ENCODE assay signal across 11 cellular contexts in genomic region chr7:155377837-155378579, GRCh38.
DNase-seq lines count a peak whose midpoint lies in the region; ATAC-seq and TF ChIP-seq lines count a peak whose summit lies in the region.
"Had no signal": no experiment of that assay in that cellular context is flagged by ENCODE, and none has a peak within 500 bp of the region (broad histone marks: within the 10 kb centered on the region; RNA-seq: fewer than 3 reads in every experiment).

No MANE protein-coding gene starts in this region.

- peaks cover 100% of the 10 kb centered on the region in 11 experiments for H3K27me3 ChIP-seq in BLaER1 treated with 17β-estradiol and CSF1 and Interleukin-3, amounts not matched to agents 10 nM and 100 nM
- H3K27me3 ChIP-seq in SK-N-SH (ENCODE audit: insufficient read depth), result peaks cover 100% of the 10 kb centered on the region
- peaks cover 100% of the 10 kb centered on the region for H3K27me3 ChIP-seq in foreskin keratinocyte
- peaks cover 5% of the 10 kb centered on the region for H3K27me3 ChIP-seq in ovary

- H3K36me3 ChIP-seq in BLaER1 treated with 17β-estradiol and CSF1 and Interleukin-3, amounts not matched to agents 10 nM and 100 nM, result no peaks in the 10 kb centered on the region
- no peaks in the 10 kb centered on the region for H3K36me3 ChIP-seq in SK-N-SH (replicated peaks in 1 of 2; ENCODE audit: control insufficient read depth in 1 of 2, insufficient read depth in 2 of 2, low read length in 1 of 2)
- no peaks in the 10 kb centered on the region for H3K36me3 ChIP-seq in ovary

- peaks cover 40 to 64% (median 53%) of the 10 kb centered on the region in 10 experiments for H3K4me1 ChIP-seq in BLaER1 treated with 17β-estradiol and CSF1 and Interleukin-3, amounts not matched to agents 10 nM and 100 nM
- H3K4me1 ChIP-seq in SK-N-SH (ENCODE audit: control insufficient read depth in 1 of 2, insufficient read depth in 2 of 2, low read depth in 1 of 2, low read length in 1 of 2) (peaks cover 3 to 4% of the 10 kb centered on the region in 2 experiments; a peak in 1 of 4 replicates), foreskin keratinocyte (no peaks in the 10 kb centered on the region), ovary (ENCODE audit: insufficient read depth) (peaks cover 12% of the 10 kb centered on the region)

- peak overlapping the region in 8 of 10 experiments; percentile 11 to 49 (median 27); a peak in 11 of 20 replicates for H3K4me3 ChIP-seq in BLaER1 treated with 17β-estradiol and CSF1 and Interleukin-3, amounts not matched to agents 10 nM and 100 nM
- H3K4me3 ChIP-seq in SK-N-SH (ENCODE audit: low read depth in 2 of 2, low read length in 1 of 2), result peak overlapping the region in 1 of 2 experiments; percentile 38; a peak in 1 of 4 replicates
- H3K4me3 ChIP-seq in ovary, result peak overlapping the region; percentile 24

- no peak overlapping the region for H3K27ac ChIP-seq in BLaER1 treated with 17β-estradiol and CSF1 and Interleukin-3, amounts not matched to agents 10 nM and 100 nM
- no peak overlapping the region for H3K27ac ChIP-seq in SK-N-SH (ENCODE audit: low read depth in 2 of 2, low read length in 1 of 2)
- H3K27ac ChIP-seq in foreskin keratinocyte, result no peak overlapping the region
- no peak overlapping the region for H3K27ac ChIP-seq in ovary

- intact Hi-C loops in ovary (cut with DNase I), result no loop called here

- POLR2A ChIA-PET in SK-N-SH (lab: Yijun Ruan, JAX), result no interaction called here

- peak; percentile 23 for ATAC-seq in foreskin keratinocyte
- ATAC-seq: stimulated activated effector memory CD8-positive, alpha-beta T cell treated with anti-CD3 and anti-CD28 coated beads, Interleukin-12 subunit alpha, Interleukin-12 subunit beta, amount 100 ng/mL, for 72 hours had no signal

- TF ChIP-seq RAD21 in SK-N-SH (IDR thresholded peaks at IDR 0.05; ENCODE audit: low read length), result no peak

- no peaks in the 10 kb centered on the region for H3K79me2 ChIP-seq in SK-N-SH (ENCODE audit: insufficient read depth)

- H3K9me3 ChIP-seq in BLaER1 treated with 17β-estradiol and CSF1 and Interleukin-3, amounts not matched to agents 10 nM and 100 nM (replicated peaks in 1 of 11), result no peaks in the 10 kb centered on the region
- H3K9me3 ChIP-seq in SK-N-SH, result no peaks in the 10 kb centered on the region
- no peaks in the 10 kb centered on the region for H3K9me3 ChIP-seq in ovary

- TF ChIP-seq EP300 in SK-N-SH (IDR thresholded peaks at IDR 0.05; ENCODE audit: borderline replicate concordance in 1 of 2, low read depth in 1 of 2, low read length in 1 of 2) (no peak), ovary (IDR thresholded peaks at IDR 0.05) (no peak)

- no peak overlapping the region for H3K9ac ChIP-seq in BLaER1 treated with 17β-estradiol and CSF1 and Interleukin-3, amounts not matched to agents 10 nM and 100 nM
- H3K9ac ChIP-seq in SK-N-SH, result no peak overlapping the region

- no peak overlapping the region for H2AFZ ChIP-seq in SK-N-SH (ENCODE audit: low read depth)

- CTCF ChIA-PET in SK-N-SH (lab: Yijun Ruan, JAX), result interaction anchor here (0.7 to 4.5 kb wide), 16 partner anchors 11 to 546 kb away, joined by 3 to 30 read pairs (median 4); no protein-coding TSS in a partner anchor

- TF ChIP-seq POLR2A in ovary (IDR thresholded peaks at IDR 0.05), result no peak

- H3K4me2 ChIP-seq in BLaER1 treated with 17β-estradiol and CSF1 and Interleukin-3, amounts not matched to agents 10 nM and 100 nM, result peak overlapping the region; percentile 37 to 79 (median 67)
- peak overlapping the region; percentile 65; the same call in 1 of the 2 replicates for H3K4me2 ChIP-seq in SK-N-SH

- 6% methylated on average over 24 of the region's 45 CpGs for WGBS in SK-N-SH (ENCODE audit: low lambda C conversion rate)
- 1 to 2% (median 1%) methylated on average over 34 to 45 of the region's 45 CpGs for WGBS in ovary, 3 donors

- H4K20me1 ChIP-seq in BLaER1 treated with 17β-estradiol and CSF1 and Interleukin-3, amounts not matched to agents 10 nM and 100 nM, result peaks cover 0 to 92% (median 76%) of the 10 kb centered on the region in 11 experiments; a peak in 19 of 22 replicates
- H4K20me1 ChIP-seq in SK-N-SH (ENCODE audit: insufficient read depth), result no peaks in the 10 kb centered on the region

- H3F3A ChIP-seq in SK-N-SH (replicated peaks; ENCODE audit: insufficient read depth), result no peaks in the 10 kb centered on the region

- H3K9me2 ChIP-seq in SK-N-SH, result no peaks in the 10 kb centered on the region

- TF ChIP-seq CTCF in SK-N-SH (IDR thresholded peaks at IDR 0.05), result no peak
- no peak for TF ChIP-seq CTCF in foreskin keratinocyte (conservative IDR thresholded peaks at IDR 0.05)
- no peak for TF ChIP-seq CTCF in ovary (IDR thresholded peaks at IDR 0.05)

- DNase-seq in SK-N-SH (peak; percentile 73), foreskin keratinocyte (no peak), ovary (peak in 4 of 5 donors; percentile 18 to 72 (median 36)), GM19240 (ENCODE audit: insufficient read length, low spot score) (no peak), SK-N-DZ (ENCODE audit: low spot score) (no peak), globus pallidus (ENCODE audit: low spot score) (no peak)
- no peak for DNase-seq in stimulated activated CD4-positive, alpha-beta T cell treated with anti-CD3 and anti-CD28 coated beads, Interleukin-4, amount 100 ng/mL, for 24 hours
- DNase-seq: EL, NCI-H1092 treated with DMSO at 0.1 percent for 48 hours had no signal

TF ChIP-seq in SK-N-SH, 30 proteins besides CTCF, POLR2A, EP300 and RAD21:
- TF ChIP-seq MAX (IDR thresholded peaks at IDR 0.05; ENCODE audit: low read depth) (no peak), USF2 (IDR thresholded peaks at IDR 0.05; ENCODE audit: borderline replicate concordance, low read depth, low read length) (no peak), NFIC (IDR thresholded peaks at IDR 0.05; ENCODE audit: borderline replicate concordance) (no peak), ELF1 (IDR thresholded peaks at IDR 0.05) (no peak), USF1 (IDR thresholded peaks at IDR 0.05; ENCODE audit: borderline replicate concordance, low read depth) (no peak), YY1 (IDR thresholded peaks at IDR 0.05; ENCODE audit: low read depth) (no peak), CHD2 (IDR thresholded peaks at IDR 0.05; ENCODE audit: low read length, partially characterized antibody) (no peak), GATA2 (CRISPR knock-in tag; IDR thresholded peaks at IDR 0.05) (no peak), POLR2AphosphoS5 (IDR thresholded peaks at IDR 0.05; ENCODE audit: low read depth, low read length) (no peak), SIN3A (IDR thresholded peaks at IDR 0.05; ENCODE audit: borderline replicate concordance, low read depth, low read length) (no peak), FOXJ3 (CRISPR knock-in tag; IDR thresholded peaks at IDR 0.05) (no peak), FOSL2 (IDR thresholded peaks at IDR 0.05; ENCODE audit: borderline replicate concordance, low read depth) (no peak), SMC3 (IDR thresholded peaks at IDR 0.05; ENCODE audit: low read depth, low read length) (no peak)

Comparison
In these comparisons a context has a peak if more than half of its experiments do, and no peak if none do; other contexts are left out.
1. DNase-seq: peak in SK-N-SH (single experiment) and ovary (4 of 5); none in foreskin keratinocyte (0 of 2), GM19240 (single experiment), SK-N-DZ (single experiment), stimulated activated CD4-positive, alpha-beta T cell treated with anti-CD3 and anti-CD28 coated beads, Interleukin-4, amount 100 ng/mL, for 24 hours (single experiment) and globus pallidus (single experiment).